22 cellular contexts compared by ENCODE assay signal in genomic region chr1:176188604-176189003, GRCh38.
"Had no signal": no experiment of that assay in that cellular context is flagged by ENCODE, and none has a peak within 500 bp of the region (broad histone marks: within the 10 kb centered on the region; RNA-seq: fewer than 3 reads in every experiment).

No MANE protein-coding gene starts in this region.

- H3K27me3 Mint-ChIP-seq: activated naive CD8-positive, alpha-beta T cell treated with anti-CD3 and anti-CD28 coated beads, Interleukin-2, amount 10 ng/mL, durations not matched to agents 7 days and 5 days; brain; natural killer cell treated with Interleukin-12 subunit alpha and Interleukin-12 subunit beta and Interleukin-15 and Interleukin-18, amount 100 ng/mL, for 72 hours; stimulated activated naive CD8-positive, alpha-beta T cell treated with anti-CD3 and anti-CD28 coated beads, Interleukin-15, amount 100 ng/mL, for 72 hours had no signal

- H3K4me3 Mint-ChIP-seq: activated naive CD8-positive, alpha-beta T cell treated with anti-CD3 and anti-CD28 coated beads, Interleukin-2, amount 10 ng/mL, durations not matched to agents 7 days and 5 days; brain; natural killer cell treated with Interleukin-12 subunit alpha and Interleukin-12 subunit beta and Interleukin-15 and Interleukin-18, amount 100 ng/mL, for 72 hours; stimulated activated naive CD8-positive, alpha-beta T cell treated with anti-CD3 and anti-CD28 coated beads, Interleukin-15, amount 100 ng/mL, for 72 hours had no signal

- H3K4me1 ChIP-seq: transverse colon had no signal

- H3K4me3 ChIP-seq: suprapubic skin, transverse colon, vagina had no signal

- H3K36me3 Mint-ChIP-seq: natural killer cell treated with Interleukin-12 subunit alpha and Interleukin-12 subunit beta and Interleukin-15 and Interleukin-18, amount 100 ng/mL, for 72 hours had no signal

- H3K36me3 ChIP-seq: suprapubic skin, transverse colon had no signal

- H3K9me3 ChIP-seq: suprapubic skin, transverse colon, vagina had no signal

- ATAC-seq: activated CD4-positive, CD25-positive, alpha-beta regulatory T cell treated with anti-CD3 and anti-CD28 coated beads, Interleukin-2, amount 50 U/mL, for 24 hours; natural killer cell treated with Interleukin-12 subunit alpha and Interleukin-12 subunit beta and Interleukin-15 and Interleukin-18, amount 100 ng/mL, for 72 hours; SK-N-SH treated with all-trans-retinoic acid at 6 μM for 48 hours; stimulated activated naive CD8-positive, alpha-beta T cell treated with anti-CD3 and anti-CD28 coated beads, Interleukin-15, amount 100 ng/mL, for 72 hours had no signal

- H3K27ac Mint-ChIP-seq: activated naive CD8-positive, alpha-beta T cell treated with anti-CD3 and anti-CD28 coated beads, Interleukin-2, amount 10 ng/mL, durations not matched to agents 7 days and 5 days; stimulated activated naive CD8-positive, alpha-beta T cell treated with anti-CD3 and anti-CD28 coated beads, Interleukin-15, amount 100 ng/mL, for 72 hours had no signal

- H3K27me3 ChIP-seq: suprapubic skin, transverse colon, vagina had no signal

- H3K9me3 Mint-ChIP-seq: natural killer cell treated with Interleukin-12 subunit alpha and Interleukin-12 subunit beta and Interleukin-15 and Interleukin-18, amount 100 ng/mL, for 72 hours had no signal

- DNase-seq: activated CD8-positive, alpha-beta memory T cell treated with anti-CD3 and anti-CD28 coated beads for 24 hours; activated CD8-positive, alpha-beta memory T cell treated with anti-CD3 and anti-CD28 coated beads, Interleukin-2, amount 50 U/mL, for 48 hours; activated gamma-delta T cell; activated naive CD8-positive, alpha-beta T cell treated with anti-CD3 and anti-CD28 coated beads, Interleukin-2, amount 10 ng/mL, durations not matched to agents 7 days and 5 days; anterior cingulate cortex; caudate nucleus; erythroblast; head of caudate nucleus; mesenchymal stem cell; stimulated activated CD4-positive, alpha-beta T cell treated with anti-CD3 and anti-CD28 coated beads, Interleukin-12 subunit alpha, Interleukin-12 subunit beta, amount 100 ng/mL, for 4 hours; stimulated activated CD4-positive, alpha-beta T cell treated with anti-CD3 and anti-CD28 coated beads, Interleukin-1b, Interleukin-23, amount 100 ng/mL, for 48 hours; stimulated activated naive CD8-positive, alpha-beta T cell treated with anti-CD3 and anti-CD28 coated beads, Interleukin-15, amount 100 ng/mL, for 72 hours; T-helper 1 cell; transverse colon had no signal

- FAIRE-seq: colon, frontal cortex had no signal

- H3K27ac ChIP-seq: suprapubic skin, transverse colon, vagina had no signal
